8 cellular contexts compared by ENCODE assay signal in genomic region chr19:15264061-15264932, GRCh38. TPM values are rescaled to one million over a fixed set of nuclear protein-coding genes. Genes with fewer than 3 reads are reported as not detected.
A peak's percentile ranks its signal among the peaks of the same experiment; 100 is the strongest.
DNase-seq lines count a peak whose midpoint lies in the region; ATAC-seq and TF ChIP-seq lines count a peak whose summit lies in the region.

No MANE protein-coding gene starts in this region.

- H3K27me3 ChIP-seq in transverse colon: no peaks in the 10 kb centered on the region

- 70 to 100% methylated on average over 1 to 25 of the region's 28 CpGs for WGBS in transverse colon (ENCODE audit: low coverage in 1 of 2), 2 donors

- in situ Hi-C loops in transverse colon (cut with MboI; ENCODE audit: low pct_ligation_motif_present in 1 of 4, low pct_unique_long_range_greater_than_20kb in 1 of 4, low sequenced_read_pairs in 3 of 4): loop anchor here in 2 of 4 donors (10.0 to 25.0 kb wide), 2 partner anchors 173 to 291 kb away; partner anchors contain the start of gene WIZ (in 1 of the 2)

- ATAC-seq in Right ventricle myocardium superior (ENCODE audit: poor library complexity): peak; percentile 52
- ATAC-seq in HG02973 (IDR thresholded peaks at IDR 0.05; ENCODE audit: unreplicated experiment): no peak

- H3K27ac ChIP-seq in C4-2B: no peak overlapping the region
- peak overlapping the region; percentile 65 to 88 (median 72) for H3K27ac ChIP-seq in transverse colon

- no peak overlapping the region for H3K4me3 Mint-ChIP-seq in HFFc6

- peaks cover 2% of the 10 kb centered on the region for H3K27me3 Mint-ChIP-seq in HFFc6 (ENCODE audit: insufficient read depth)

- TF ChIP-seq POLR2A in transverse colon (IDR thresholded peaks at IDR 0.05): no peak

- DNase-seq in HFFc6 (peak; percentile 50), SK-N-DZ (ENCODE audit: low spot score) (peak; percentile 64), Right ventricle myocardium superior (peak; percentile 88), pons (ENCODE audit: low spot score) (peak; percentile 49), transverse colon (peak; percentile 78)
- peak; percentile 77 for DNase-seq in activated naive CD4-positive, alpha-beta T cell treated with anti-CD3 and anti-CD28 coated beads, Interleukin-2, amount 50 U/mL, for 16 hours

- intact Hi-C loops in Right ventricle myocardium superior (cut with DNase I) (loop anchor here (5.0 kb wide), 1 partner anchor 288 kb away; no protein-coding TSS in a partner anchor), transverse colon (cut with DNase I; ENCODE audit: low total_unique reads) (loop anchor here (2.0 to 5.0 kb wide), 3 partner anchors 37 to 113 kb away; partner anchors contain the start of genes AKAP8 and BRD4)

- H3K36me3 Mint-ChIP-seq in HFFc6 (ENCODE audit: low read depth): peaks cover 24% of the 10 kb centered on the region

- no peak for TF ChIP-seq EP300 in transverse colon (IDR thresholded peaks at IDR 0.05; ENCODE audit: low read depth)

- H3K4me3 ChIP-seq in transverse colon: no peak overlapping the region

- peaks cover 23 to 58% (median 40%) of the 10 kb centered on the region in 4 donors for H3K4me1 ChIP-seq in transverse colon

- peaks cover 38% of the 10 kb centered on the region for H3K4me1 Mint-ChIP-seq in HFFc6 (ENCODE audit: low read depth)

- peaks cover 0 to 42% (median 12%) of the 10 kb centered on the region in 4 donors for H3K36me3 ChIP-seq in transverse colon

- H3K9me3 Mint-ChIP-seq in HFFc6: no peaks in the 10 kb centered on the region

- peak overlapping the region; percentile 51; the same call in 1 of the 2 replicates for H3K27ac Mint-ChIP-seq in HFFc6

- H3K9me3 ChIP-seq in transverse colon: no peaks in the 10 kb centered on the region

- TF ChIP-seq CTCF in C4-2B (conservative IDR thresholded peaks at IDR 0.05) (peak; percentile 88), HFFc6 (IDR thresholded peaks at IDR 0.05) (peak; percentile 92), transverse colon (IDR thresholded peaks at IDR 0.05) (peak; percentile 73 to 85 (median 78))

RNA-seq across cellular contexts. Expression of gene EPHX3, which starts 32.0 kb away (rescaled TPM):
- total RNA-seq in HFFc6 (2021; fragmentation: NEBNext Ultra II Directional; extraction: Animal tissue kit (Norgen Biotek cat#: 25700)): under 1 TPM in 3 of 6 experiments, not detected in 3; 0.13 to 0.37 (median 0.14) TPM
- 0.09 TPM in 1 of 2 replicates, not detected in the other for polyA plus RNA-seq in SK-N-DZ (2014; cell fraction: cytosol; rRNA removed)
- polyA plus RNA-seq in SK-N-DZ (2014; cell fraction: nucleus; rRNA removed): 0.14 and 0.46 TPM in 2 replicates
- total RNA-seq in Right ventricle myocardium superior (0.27 TPM), transverse colon (not detected)
